Comparison of ENCODE assay signal across 25 cellular contexts in the genomic region with DNA sequence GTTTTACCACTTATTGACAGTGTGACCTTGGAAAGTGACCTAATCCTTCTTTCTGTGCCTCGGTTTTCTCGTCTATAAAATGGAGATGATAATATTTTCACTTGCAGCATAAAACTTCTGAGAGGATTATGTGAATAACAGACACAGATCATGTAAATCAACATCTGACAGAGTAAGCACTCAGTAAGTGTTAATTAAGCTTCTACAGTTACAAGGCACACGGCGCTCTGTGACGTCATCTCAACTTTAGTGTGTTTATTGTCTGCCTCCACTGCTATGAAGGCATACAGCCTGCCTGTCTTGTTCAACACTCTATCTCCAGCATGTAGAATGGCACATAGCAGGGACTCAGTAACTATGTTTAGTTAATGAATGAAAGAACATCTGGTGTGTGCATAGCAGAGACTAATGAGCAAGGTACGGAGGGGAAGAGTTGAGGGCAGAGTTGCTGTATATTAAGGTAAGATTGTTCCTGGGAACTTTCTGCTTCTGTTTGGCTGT.
DNase-seq lines count a peak whose midpoint lies in the region; ATAC-seq, FAIRE-seq and TF ChIP-seq lines count a peak whose summit lies in the region.
"Had no signal": no experiment of that assay in that cellular context is flagged by ENCODE, and none has a peak within 500 bp of the region (broad histone marks: within the 10 kb centered on the region; RNA-seq: fewer than 3 reads in every experiment).

No MANE protein-coding gene starts in this region.

- DNase-seq in COLO668 (lab: John Stamatoyannopoulos, UW; ENCODE audit: unreplicated experiment) (peak; percentile 53), HTR-8/SVneo (ENCODE audit: insufficient read length, low spot score) (no peak), K562 (ENCODE audit: extremely low read depth in 1 of 4, low spot score in 3 of 4) (no peak), mesenchymal stem cell (no peak), KG1 (lab: John Stamatoyannopoulos, UW) (no peak), NCI-H2227 (lab: John Stamatoyannopoulos, UW; ENCODE audit: unreplicated experiment) (no peak), NK-92 (lab: John Stamatoyannopoulos, UW; ENCODE audit: unreplicated experiment) (no peak), left ventricle myocardium inferior (no peak)
- DNase-seq: activated CD4-positive, alpha-beta memory T cell treated with anti-CD3 and anti-CD28 coated beads for 36 hours; activated CD8-positive, alpha-beta memory T cell treated with anti-CD3 and anti-CD28 coated beads, Interleukin-2, amount 50 U/mL, for 48 hours; Caco-2; endodermal cell; islet precursor cell; KBM-7; mammary epithelial cell; NCI-H1694; NCI-H2227 treated with DMSO at 0.1 percent for 48 hours; Peyer's patch; substantia nigra; T-helper 1 cell had no signal

- in situ Hi-C loops in K562 (cut with MboI), result no loop called here

- H3K4me1 ChIP-seq in K562 (replicated peaks in 1 of 2; ENCODE audit: control insufficient read depth in 2 of 2, insufficient read depth in 2 of 2, low read length in 2 of 2) (no peaks in the 10 kb centered on the region), mesenchymal stem cell (ENCODE audit: control insufficient read depth, insufficient read depth, low read depth, low read length) (peaks cover 9% of the 10 kb centered on the region), left ventricle myocardium inferior (peaks cover 24% of the 10 kb centered on the region)
- H3K4me1 ChIP-seq: BLaER1, Caco-2, Peyer's patch, prostate gland had no signal

- FAIRE-seq in HTR-8/SVneo (lab: Jason Lieb, UNC) (peak; percentile 16), K562 (lab: Jason Lieb, UNC) (no peak)
- FAIRE-seq: urothelium cell line had no signal

- no peaks in the 10 kb centered on the region for H3K9me1 ChIP-seq in K562 (ENCODE audit: control insufficient read depth, insufficient read depth, low read length)

- no peak overlapping the region for H3K23ac ChIP-seq in mesenchymal stem cell (ENCODE audit: low read length in 2 of 2)

- no peaks in the 10 kb centered on the region for H3K79me2 ChIP-seq in K562 (ENCODE audit: control insufficient read depth, insufficient read depth, low read length)

- H2AFZ ChIP-seq in K562 (ENCODE audit: low read depth, low read length) (no peak overlapping the region), mesenchymal stem cell (ENCODE audit: low read depth, low read length) (no peak overlapping the region)

- H3K27me3 ChIP-seq in K562 (ENCODE audit: control insufficient read depth in 2 of 2, insufficient read depth in 2 of 2, low read length in 2 of 2) (peaks cover 3 to 12% of the 10 kb centered on the region in 2 experiments), mesenchymal stem cell (ENCODE audit: control insufficient read depth in 1 of 2, insufficient read depth in 1 of 2, low read length in 2 of 2) (no peaks in the 10 kb centered on the region), left ventricle myocardium inferior (ENCODE audit: low read depth) (no peaks in the 10 kb centered on the region)
- H3K27me3 ChIP-seq: BLaER1, gastroesophageal sphincter, Peyer's patch had no signal

- TF ChIP-seq CTCF in K562 (IDR thresholded peaks at IDR 0.05 in 2 of 3, conservative IDR thresholded peaks at IDR 0.05 in 1 of 3; ENCODE audit: insufficient read depth in 2 of 3, low read depth in 1 of 3, low read length in 3 of 3) (no peak), left ventricle myocardium inferior (IDR thresholded peaks at IDR 0.05; ENCODE audit: borderline replicate concordance) (no peak)

- H3K27ac ChIP-seq in K562 (ENCODE audit: extremely low read depth, low read depth, low read length) (no peak overlapping the region), mesenchymal stem cell (ENCODE audit: low read length, poor library complexity, severe bottlenecking) (peak overlapping the region; percentile 83), left ventricle myocardium inferior (replicated peaks) (no peak overlapping the region)
- H3K27ac ChIP-seq: BLaER1, gastroesophageal sphincter, Peyer's patch, prostate gland had no signal

- POLR2A ChIA-PET in K562 (lab: Yijun Ruan, JAX), result interaction anchor here (0.9 kb wide), 1 partner anchor 168 kb away, joined by 3 read pairs; no protein-coding TSS in a partner anchor

- no peaks in the 10 kb centered on the region for H4K20me1 ChIP-seq in K562 (replicated peaks; ENCODE audit: control insufficient read depth, insufficient read depth, low read length)
- H4K20me1 ChIP-seq: BLaER1 had no signal

- no peaks in the 10 kb centered on the region for H3K9me3 ChIP-seq in K562 (replicated peaks; ENCODE audit: control insufficient read depth, insufficient read depth, low read depth, low read length)
- no peaks in the 10 kb centered on the region for H3K9me3 ChIP-seq in mesenchymal stem cell (ENCODE audit: control insufficient read depth, low read length)
- peaks cover 5% of the 10 kb centered on the region for H3K9me3 ChIP-seq in left ventricle myocardium inferior (replicated peaks)
- H3K9me3 ChIP-seq: BLaER1, gastroesophageal sphincter, Peyer's patch, prostate gland had no signal

- H3K4ac ChIP-seq in mesenchymal stem cell (ENCODE audit: low read depth in 1 of 2, low read length in 2 of 2), result peak overlapping the region in 1 of 2 experiments; percentile 43

- H3K14ac ChIP-seq in mesenchymal stem cell (ENCODE audit: low read length in 2 of 2), result peak overlapping the region in 1 of 2 experiments; percentile 96

- H3K79me1 ChIP-seq in mesenchymal stem cell (replicated peaks; ENCODE audit: low read length, poor library complexity, severe bottlenecking), result no peaks in the 10 kb centered on the region

- no peak overlapping the region for H4K8ac ChIP-seq in mesenchymal stem cell (ENCODE audit: low read length)

- H3K4me3 ChIP-seq in K562 (no peak overlapping the region), mesenchymal stem cell (ENCODE audit: insufficient read depth in 1 of 2, low read depth in 1 of 2, low read length in 2 of 2) (no peak overlapping the region), left ventricle myocardium inferior (no peak overlapping the region)
- H3K4me3 ChIP-seq: BLaER1, gastroesophageal sphincter, Peyer's patch, prostate gland had no signal

- TF ChIP-seq EP300 in K562 (IDR thresholded peaks at IDR 0.05; ENCODE audit: low read length), result no peak

- no peak for TF ChIP-seq RAD21 in K562 (CRISPR knock-in tag; conservative IDR thresholded peaks at IDR 0.05 in 1 of 2, IDR thresholded peaks at IDR 0.05 in 1 of 2)

- no peak overlapping the region for H3K9ac ChIP-seq in K562 (ENCODE audit: insufficient read depth in 1 of 2, low read depth in 2 of 2, low read length in 2 of 2)
- no peak overlapping the region for H3K9ac ChIP-seq in mesenchymal stem cell (ENCODE audit: low read length)
- H3K9ac ChIP-seq: BLaER1 had no signal

- H3K4me2 ChIP-seq in K562 (ENCODE audit: insufficient read depth, low read length) (no peak overlapping the region), mesenchymal stem cell (ENCODE audit: low read length, poor library complexity, severe bottlenecking) (no peak overlapping the region)
- H3K4me2 ChIP-seq: BLaER1 had no signal

- no peak overlapping the region for H2BK5ac ChIP-seq in mesenchymal stem cell (ENCODE audit: low read depth, low read length, poor library complexity, severe bottlenecking)

- H2BK12ac ChIP-seq in mesenchymal stem cell (ENCODE audit: low read length in 2 of 2), result no peak overlapping the region

- 0% methylated on average over 6 of the region's 6 CpGs for WGBS in K562 (ENCODE audit: insufficient coverage, low coverage, missing lambda C conversion rate)
- 85% methylated on average over 5 of the region's 6 CpGs for WGBS in mesenchymal stem cell

- CTCF ChIA-PET in K562 (lab: Yijun Ruan, JAX; ENCODE audit: low intra/inter-chr PET ratio), result no interaction called here

- H4K91ac ChIP-seq in mesenchymal stem cell (ENCODE audit: low read length), result no peak overlapping the region

- H3K18ac ChIP-seq in mesenchymal stem cell (ENCODE audit: low read depth in 1 of 2, low read length in 2 of 2), result no peak overlapping the region

- no peak overlapping the region for H2BK15ac ChIP-seq in mesenchymal stem cell (ENCODE audit: low read depth, poor library complexity, severe bottlenecking)

- no TSS peak for BruUV-seq in K562 (replicated peaks; lab: Mats Ljungman, UMichigan)

- no peaks in the 10 kb centered on the region for H3K36me3 ChIP-seq in K562 (ENCODE audit: control insufficient read depth, insufficient read depth, low read length)
- H3K36me3 ChIP-seq in mesenchymal stem cell (ENCODE audit: control insufficient read depth in 1 of 2, insufficient read depth in 2 of 2, low read depth in 1 of 2, low read length in 2 of 2), result no peaks in the 10 kb centered on the region
- no peaks in the 10 kb centered on the region for H3K36me3 ChIP-seq in left ventricle myocardium inferior
- H3K36me3 ChIP-seq: BLaER1, gastroesophageal sphincter, Peyer's patch, prostate gland had no signal

- no peak overlapping the region for H2AK5ac ChIP-seq in mesenchymal stem cell (ENCODE audit: low read length, severe bottlenecking)

- TF ChIP-seq POLR2A in K562 (conservative IDR thresholded peaks at IDR 0.05), result no peak

- intact Hi-C loops in K562 (cut with micrococcal nuclease) (no loop called here), left ventricle myocardium inferior (cut with micrococcal nuclease) (no loop called here)

- no peak for ATAC-seq in K562
- ATAC-seq: activated T-helper 17 cell treated with anti-CD3 and anti-CD28 coated beads, Interleukin-2, amount 50 U/mL, for 72 hours; gastroesophageal sphincter had no signal

- no peak overlapping the region for H2BK120ac ChIP-seq in mesenchymal stem cell (ENCODE audit: low read depth, low read length)

TF ChIP-seq in K562, 482 proteins besides CTCF, POLR2A, EP300 and RAD21 (continues in another document):
- TF ChIP-seq IFI16 (CRISPR knock-in tag; IDR thresholded peaks at IDR 0.05) (no peak), NFE2 (IDR thresholded peaks at IDR 0.05; ENCODE audit: low read depth) (no peak), ZNF695 (CRISPR knock-in tag; IDR thresholded peaks at IDR 0.05) (no peak), TCFL5 (CRISPR knock-in tag; conservative IDR thresholded peaks at IDR 0.05) (no peak)
- TF ChIP-seq, protein P1, sequence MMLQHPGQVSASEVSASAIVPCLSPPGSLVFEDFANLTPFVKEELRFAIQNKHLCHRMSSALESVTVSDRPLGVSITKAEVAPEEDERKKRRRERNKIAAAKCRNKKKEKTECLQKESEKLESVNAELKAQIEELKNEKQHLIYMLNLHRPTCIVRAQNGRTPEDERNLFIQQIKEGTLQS (IDR thresholded peaks at IDR 0.05), result peak; percentile 50
- TF ChIP-seq, protein P1 (CRISPR knock-in tag; conservative IDR thresholded peaks at IDR 0.05), result no peak
- TF ChIP-seq, protein P2, sequence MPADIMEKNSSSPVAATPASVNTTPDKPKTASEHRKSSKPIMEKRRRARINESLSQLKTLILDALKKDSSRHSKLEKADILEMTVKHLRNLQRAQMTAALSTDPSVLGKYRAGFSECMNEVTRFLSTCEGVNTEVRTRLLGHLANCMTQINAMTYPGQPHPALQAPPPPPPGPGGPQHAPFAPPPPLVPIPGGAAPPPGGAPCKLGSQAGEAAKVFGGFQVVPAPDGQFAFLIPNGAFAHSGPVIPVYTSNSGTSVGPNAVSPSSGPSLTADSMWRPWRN (IDR thresholded peaks at IDR 0.05; ENCODE audit: low read depth), result no peak
